ENCODE assay signal across 20 cellular contexts in the genomic region with DNA sequence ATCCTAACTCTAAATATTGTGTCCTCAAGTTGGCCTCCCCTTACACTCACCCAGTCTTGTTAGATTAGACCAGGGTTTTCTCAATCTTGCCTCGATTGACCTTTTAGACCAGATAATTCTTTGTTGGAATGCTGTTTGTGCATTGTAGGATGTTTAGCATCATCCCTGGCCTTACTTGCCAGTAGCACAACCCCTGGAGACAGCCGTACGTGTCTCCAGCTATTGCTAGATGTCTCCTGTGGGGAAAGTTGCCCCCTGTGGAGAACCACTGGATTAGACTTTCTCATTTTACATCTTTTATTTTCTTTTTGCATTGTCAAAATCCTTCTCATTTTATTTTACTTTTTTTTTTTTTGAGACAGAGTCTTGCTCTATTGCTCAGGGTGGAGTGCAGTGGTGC. TPM values are rescaled to one million over a fixed set of nuclear protein-coding genes. Genes with fewer than 3 reads are reported as not detected.
DNase-seq lines count a peak whose midpoint lies in the region; ATAC-seq and TF ChIP-seq lines count a peak whose summit lies in the region.
"Had no signal": no experiment of that assay in that cellular context is flagged by ENCODE, and none has a peak within 500 bp of the region (broad histone marks: within the 10 kb centered on the region; RNA-seq: fewer than 3 reads in every experiment).

No MANE protein-coding gene starts in this region.

- H3K27ac ChIP-seq in CD8-positive, alpha-beta memory T cell (ENCODE audit: low read depth, low read length) = no peak overlapping the region
- H3K27ac ChIP-seq in neutrophil = peak overlapping the region; percentile 39
- H3K27ac ChIP-seq: ovary, thyroid gland had no signal

- POLR2A ChIA-PET in CD8-positive, alpha-beta memory T cell (lab: Charles Lee) = interaction anchor here (0.7 to 3.5 kb wide), 4 partner anchors 8 to 85 kb away, joined by 3 to 48 read pairs (median 4); a partner anchor contains a TSS

- no peak overlapping the region for H3K4me3 ChIP-seq in CD8-positive, alpha-beta memory T cell (ENCODE audit: low read length)
- H3K4me3 ChIP-seq in neutrophil (ENCODE audit: low read depth in 1 of 2, low read length in 1 of 2) = no peak overlapping the region
- H3K4me3 ChIP-seq: esophagus squamous epithelium, ovary, thyroid gland had no signal

- CTCF ChIA-PET in CD8-positive, alpha-beta memory T cell (lab: Charles Lee) = interaction anchor here (1.1 to 10.1 kb wide), 4 partner anchors 9 to 331 kb away, joined by 3 to 121 read pairs (median 56); a partner anchor contains a TSS

- TF ChIP-seq CTCF in brain (conservative IDR thresholded peaks at IDR 0.05) (no peak), neutrophil (IDR thresholded peaks at IDR 0.05) (no peak)

- no peak for DNase-seq in CD8-positive, alpha-beta memory T cell
- DNase-seq in cortex of kidney (lab: John Stamatoyannopoulos, UW) (no peak), T-helper 9 cell (no peak)
- DNase-seq: activated gamma-delta T cell treated with Interleukin-2 at 50 U/mL for 16 hours; EL; esophagus squamous epithelium; islet precursor cell; KG1; mesendoderm; NCI-H1048; NCI-H69; ovary; stimulated activated CD4-positive, alpha-beta T cell treated with anti-CD3 and anti-CD28 coated beads, Interleukin-4, amount 100 ng/mL, for 24 hours; stimulated activated CD8-positive, alpha-beta memory T cell treated with anti-CD3 and anti-CD28 coated beads, Interleukin-4, amount 100 ng/mL, for 48 hours; thyroid gland had no signal

- H3K27me3 ChIP-seq in CD8-positive, alpha-beta memory T cell (ENCODE audit: insufficient read depth, low read length, poor library complexity, severe bottlenecking) = no peaks in the 10 kb centered on the region
- no peaks in the 10 kb centered on the region for H3K27me3 ChIP-seq in neutrophil
- H3K27me3 ChIP-seq: esophagus squamous epithelium, ovary, thyroid gland had no signal

- no peaks in the 10 kb centered on the region for H3K9me3 Mint-ChIP-seq in CD8-positive, alpha-beta memory T cell
- no peaks in the 10 kb centered on the region for H3K9me3 Mint-ChIP-seq in IgD-negative memory B cell
- H3K9me3 Mint-ChIP-seq in brain = peaks cover 0 to 3% (median 0%) of the 10 kb centered on the region in 5 experiments
- H3K9me3 Mint-ChIP-seq: CD14-positive monocyte had no signal

- H3K27me3 Mint-ChIP-seq in CD8-positive, alpha-beta memory T cell = peaks cover 0 to 3% of the 10 kb centered on the region in 2 donors
- H3K27me3 Mint-ChIP-seq in IgD-negative memory B cell = no peaks in the 10 kb centered on the region
- H3K27me3 Mint-ChIP-seq in brain = peaks cover 10% of the 10 kb centered on the region

- peaks cover 14% of the 10 kb centered on the region for H3K4me1 ChIP-seq in CD8-positive, alpha-beta memory T cell (ENCODE audit: insufficient read depth, low read length)
- H3K4me1 ChIP-seq in neutrophil (ENCODE audit: control insufficient read depth in 1 of 2, insufficient read depth in 1 of 2, low read depth in 1 of 2, low read length in 1 of 2) = peaks cover 24 to 35% of the 10 kb centered on the region in 2 experiments

- no peaks in the 10 kb centered on the region for H3K9me3 ChIP-seq in CD8-positive, alpha-beta memory T cell (ENCODE audit: low read length)
- H3K9me3 ChIP-seq in neutrophil = no peaks in the 10 kb centered on the region
- H3K9me3 ChIP-seq: esophagus squamous epithelium, ovary, thyroid gland had no signal

- ATAC-seq in GM21515 (IDR thresholded peaks at IDR 0.05; ENCODE audit: unreplicated experiment) = no peak

- H3K36me3 ChIP-seq in CD8-positive, alpha-beta memory T cell (ENCODE audit: insufficient read depth, low read length) = peaks cover 2% of the 10 kb centered on the region
- peaks cover 18% of the 10 kb centered on the region for H3K36me3 ChIP-seq in neutrophil
- H3K36me3 ChIP-seq: ovary had no signal

- peak overlapping the region in 2 of 8 donors; percentile 14 to 68 for H3K27ac Mint-ChIP-seq in CD8-positive, alpha-beta memory T cell
- no peak overlapping the region for H3K27ac Mint-ChIP-seq in IgD-negative memory B cell
- peak overlapping the region in 3 of 5 experiments; percentile 71 to 100 (median 100) for H3K27ac Mint-ChIP-seq in brain

- peak overlapping the region in 5 of 7 donors; percentile 51 to 89 (median 62) for H3K4me3 Mint-ChIP-seq in CD8-positive, alpha-beta memory T cell
- H3K4me3 Mint-ChIP-seq in IgD-negative memory B cell (peak overlapping the region in 3 of 4 donors; percentile 4 to 99 (median 81)), brain (peak overlapping the region; percentile 97 to 100 (median 99))
- H3K4me3 Mint-ChIP-seq: CD14-positive monocyte had no signal

- peaks cover 0 to 49% (median 0%) of the 10 kb centered on the region in 3 donors for H3K36me3 Mint-ChIP-seq in CD8-positive, alpha-beta memory T cell
- H3K36me3 Mint-ChIP-seq in IgD-negative memory B cell (no peaks in the 10 kb centered on the region), brain (peaks cover 25% of the 10 kb centered on the region)

- H3K4me1 Mint-ChIP-seq in CD8-positive, alpha-beta memory T cell = peaks cover 24 to 46% (median 41%) of the 10 kb centered on the region in 3 donors
- peaks cover 17 to 26% (median 25%) of the 10 kb centered on the region in 3 donors for H3K4me1 Mint-ChIP-seq in IgD-negative memory B cell
- peaks cover 48% of the 10 kb centered on the region for H3K4me1 Mint-ChIP-seq in brain

RNA-seq across cellular contexts. Expression of a gene that starts 2.2 kb away (rescaled TPM):
- 100 to 1,000 TPM; 158 to 167 TPM for total RNA-seq in CD8-positive, alpha-beta memory T cell
- polyA plus RNA-seq in CD8-positive, alpha-beta memory T cell = 82.9 TPM
- 81.4 TPM for polyA plus RNA-seq in IgD-negative memory B cell
- 109 TPM for polyA plus RNA-seq in brain (ENCODE audit: insufficient read depth, low read depth, low replicate concordance)

RNA-seq across cellular contexts. Expression of a gene that starts 9.0 kb away (rescaled TPM):
- 10 to 100 TPM; 27.9 to 31.7 TPM for total RNA-seq in CD8-positive, alpha-beta memory T cell
- polyA plus RNA-seq in CD8-positive, alpha-beta memory T cell = 24.4 TPM
- 25.4 TPM for polyA plus RNA-seq in IgD-negative memory B cell
- 28.8 TPM for polyA plus RNA-seq in brain (ENCODE audit: insufficient read depth, low read depth, low replicate concordance)

RNA-seq across cellular contexts. Expression of a gene that starts 12.5 kb away (rescaled TPM):
- 10 to 100 TPM; 86.3 to 88.8 TPM for total RNA-seq in CD8-positive, alpha-beta memory T cell
- 217 TPM for polyA plus RNA-seq in CD8-positive, alpha-beta memory T cell
- polyA plus RNA-seq in IgD-negative memory B cell (188 TPM), brain (ENCODE audit: insufficient read depth, low read depth, low replicate concordance) (165 TPM)

RNA-seq across cellular contexts. Expression of a gene that starts 19.4 kb away (rescaled TPM):
- total RNA-seq in CD8-positive, alpha-beta memory T cell = 10 to 100 TPM; 28.6 to 33.0 TPM
- 35.0 TPM for polyA plus RNA-seq in CD8-positive, alpha-beta memory T cell
- 20.4 TPM for polyA plus RNA-seq in IgD-negative memory B cell
- polyA plus RNA-seq in brain (ENCODE audit: insufficient read depth, low read depth, low replicate concordance) = 64.8 TPM

RNA-seq across cellular contexts. Expression of a gene that starts 19.8 kb away (rescaled TPM):
- 100 to 1,000 TPM; 448 to 457 TPM for total RNA-seq in CD8-positive, alpha-beta memory T cell
- polyA plus RNA-seq in CD8-positive, alpha-beta memory T cell = 76.1 TPM
- polyA plus RNA-seq in IgD-negative memory B cell (96.7 TPM), brain (ENCODE audit: insufficient read depth, low read depth, low replicate concordance) (130 TPM)

Comparison
In these comparisons a context has a peak if more than half of its experiments do, and no peak if none do; other contexts are left out.
1. H3K27ac Mint-ChIP-seq: peak in brain (3 of 5); none in IgD-negative memory B cell (0 of 3).
2. Peak in every context shown above with its lines, with median percentiles within 50 percentile points of each other: H3K4me3 Mint-ChIP-seq.